Comparison of ENCODE assay signal across 36 cellular contexts in genomic region chr3:107829185-107829584, GRCh38.
"Had no signal": no experiment of that assay in that cellular context is flagged by ENCODE, and none has a peak within 500 bp of the region (broad histone marks: within the 10 kb centered on the region; RNA-seq: fewer than 3 reads in every experiment).

No MANE protein-coding gene starts in this region.

- H3K36me3 ChIP-seq: ascending aorta, cardiac muscle cell had no signal

- H3K4me3 Mint-ChIP-seq: activated B cell treated with CpG ODN at 0.5 μM for 24 hours; activated CD4-positive, alpha-beta memory T cell treated with anti-CD3 and anti-CD28 coated beads, Interleukin-2, amount 10 ng/mL, durations not matched to agents 7 days and 5 days; activated CD4-positive, alpha-beta T cell treated with anti-CD3 and anti-CD28 coated beads, Interleukin-2, amount 10 ng/mL, durations not matched to agents 24 days and 14 days; activated CD8-positive, alpha-beta memory T cell treated with anti-CD3 and anti-CD28 coated beads, Interleukin-2, amount 10 ng/mL, durations not matched to agents 7 days and 5 days; activated CD8-positive, alpha-beta T cell treated with anti-CD3 and anti-CD28 coated beads, Interleukin-2, amount 10 ng/mL, durations not matched to agents 7 days and 5 days; activated naive CD4-positive, alpha-beta T cell treated with anti-CD3 and anti-CD28 coated beads, Interleukin-2, amount 10 ng/mL, durations not matched to agents 7 days and 5 days; activated naive CD4-positive, alpha-beta T cell treated with anti-CD3 and anti-CD28 coated beads, Interleukin-2, amount 50 U/mL, for 24 hours; activated naive CD8-positive, alpha-beta T cell; activated naive CD8-positive, alpha-beta T cell treated with anti-CD3 and anti-CD28 coated beads, Interleukin-2, amount 10 ng/mL, durations not matched to agents 7 days and 5 days; activated naive CD8-positive, alpha-beta T cell treated with anti-CD3 and anti-CD28 coated beads, Interleukin-2, amount 50 U/mL, for 24 hours; activated T-cell treated with anti-CD3 and anti-CD28 coated beads, Interleukin-2, amount 50 U/mL, for 4 hours; brain; central memory CD8-positive, alpha-beta T cell; T-helper 1 cell treated with Interleukin-12 subunit alpha and Interleukin-12 subunit beta and Interleukin-4 antibody, amounts not matched to agents 30 μg/mL and 1 μg/mL, for 36 hours; T-helper 2 cell treated with Interferon-gamma antibody and Interleukin-4, amounts not matched to agents 5 μg/mL and 100 μg/mL, for 36 hours had no signal

- H3K4me1 Mint-ChIP-seq: activated B cell treated with CpG ODN at 0.5 μM for 24 hours; activated CD4-positive, alpha-beta memory T cell treated with anti-CD3 and anti-CD28 coated beads, Interleukin-2, amount 10 ng/mL, durations not matched to agents 7 days and 5 days; activated CD4-positive, alpha-beta T cell treated with anti-CD3 and anti-CD28 coated beads, Interleukin-2, amount 10 ng/mL, durations not matched to agents 24 days and 14 days; activated CD8-positive, alpha-beta memory T cell treated with anti-CD3 and anti-CD28 coated beads, Interleukin-2, amount 10 ng/mL, durations not matched to agents 7 days and 5 days; activated naive CD4-positive, alpha-beta T cell treated with anti-CD3 and anti-CD28 coated beads, Interleukin-2, amount 10 ng/mL, durations not matched to agents 7 days and 5 days; activated naive CD4-positive, alpha-beta T cell treated with anti-CD3 and anti-CD28 coated beads, Interleukin-2, amount 50 U/mL, for 24 hours; activated naive CD8-positive, alpha-beta T cell treated with anti-CD3 and anti-CD28 coated beads, Interleukin-2, amount 10 ng/mL, durations not matched to agents 7 days and 5 days; activated naive CD8-positive, alpha-beta T cell treated with anti-CD3 and anti-CD28 coated beads, Interleukin-2, amount 50 U/mL, for 24 hours; central memory CD8-positive, alpha-beta T cell had no signal

- H3K27ac Mint-ChIP-seq: activated B cell treated with CpG ODN at 0.5 μM for 24 hours; activated CD4-positive, alpha-beta memory T cell treated with anti-CD3 and anti-CD28 coated beads, Interleukin-2, amount 10 ng/mL, durations not matched to agents 7 days and 5 days; activated CD4-positive, alpha-beta T cell treated with anti-CD3 and anti-CD28 coated beads, Interleukin-2, amount 10 ng/mL, durations not matched to agents 24 days and 14 days; activated CD8-positive, alpha-beta memory T cell treated with anti-CD3 and anti-CD28 coated beads, Interleukin-2, amount 10 ng/mL, durations not matched to agents 7 days and 5 days; activated CD8-positive, alpha-beta T cell treated with anti-CD3 and anti-CD28 coated beads, Interleukin-2, amount 10 ng/mL, durations not matched to agents 7 days and 5 days; activated naive CD4-positive, alpha-beta T cell treated with anti-CD3 and anti-CD28 coated beads, Interleukin-2, amount 10 ng/mL, durations not matched to agents 7 days and 5 days; activated naive CD4-positive, alpha-beta T cell treated with anti-CD3 and anti-CD28 coated beads, Interleukin-2, amount 50 U/mL, for 24 hours; activated naive CD8-positive, alpha-beta T cell; activated naive CD8-positive, alpha-beta T cell treated with anti-CD3 and anti-CD28 coated beads, Interleukin-2, amount 10 ng/mL, durations not matched to agents 7 days and 5 days; activated naive CD8-positive, alpha-beta T cell treated with anti-CD3 and anti-CD28 coated beads, Interleukin-2, amount 50 U/mL, for 24 hours; activated T-helper 2 cell treated with anti-CD3 and anti-CD28 coated beads, Interferon-gamma antibody, Interleukin-2, Interleukin-4, amounts not matched to agents 10 μg/mL and 5 μg/mL and 100 μg/mL, durations not matched to agents 14 hours and 24 hours and 36 hours; T-helper 1 cell treated with Interleukin-12 subunit alpha and Interleukin-12 subunit beta and Interleukin-4 antibody, amounts not matched to agents 30 μg/mL and 1 μg/mL, for 36 hours; T-helper 2 cell treated with Interferon-gamma antibody and Interleukin-4, amounts not matched to agents 5 μg/mL and 100 μg/mL, for 36 hours had no signal

- H3K27ac ChIP-seq: ascending aorta, cardiac muscle cell, VCaP had no signal

- H3K4me3 ChIP-seq: ascending aorta, cardiac muscle cell had no signal

- H3K27me3 ChIP-seq: ascending aorta, cardiac muscle cell had no signal

- H3K9me3 Mint-ChIP-seq: activated B cell treated with CpG ODN at 0.5 μM for 24 hours; activated CD4-positive, alpha-beta memory T cell treated with anti-CD3 and anti-CD28 coated beads, Interleukin-2, amount 10 ng/mL, durations not matched to agents 7 days and 5 days; activated CD4-positive, alpha-beta T cell treated with anti-CD3 and anti-CD28 coated beads, Interleukin-2, amount 10 ng/mL, durations not matched to agents 24 days and 14 days; activated naive CD4-positive, alpha-beta T cell treated with anti-CD3 and anti-CD28 coated beads, Interleukin-2, amount 10 ng/mL, durations not matched to agents 7 days and 5 days; activated naive CD4-positive, alpha-beta T cell treated with anti-CD3 and anti-CD28 coated beads, Interleukin-2, amount 50 U/mL, for 24 hours; activated naive CD8-positive, alpha-beta T cell treated with anti-CD3 and anti-CD28 coated beads, Interleukin-2, amount 10 ng/mL, durations not matched to agents 7 days and 5 days; activated naive CD8-positive, alpha-beta T cell treated with anti-CD3 and anti-CD28 coated beads, Interleukin-2, amount 50 U/mL, for 24 hours; activated T-cell treated with anti-CD3 and anti-CD28 coated beads, Interleukin-2, amount 50 U/mL, for 4 hours; activated T-helper 2 cell treated with anti-CD3 and anti-CD28 coated beads, Interferon-gamma antibody, Interleukin-2, Interleukin-4, amounts not matched to agents 10 μg/mL and 5 μg/mL and 100 μg/mL, durations not matched to agents 14 hours and 24 hours and 36 hours; brain; central memory CD8-positive, alpha-beta T cell; T-helper 1 cell treated with Interleukin-12 subunit alpha and Interleukin-12 subunit beta and Interleukin-4 antibody, amounts not matched to agents 30 μg/mL and 1 μg/mL, for 36 hours; T-helper 2 cell treated with Interferon-gamma antibody and Interleukin-4, amounts not matched to agents 5 μg/mL and 100 μg/mL, for 36 hours had no signal

- H3K36me3 Mint-ChIP-seq: activated CD8-positive, alpha-beta memory T cell treated with anti-CD3 and anti-CD28 coated beads, Interleukin-2, amount 10 ng/mL, durations not matched to agents 7 days and 5 days; activated naive CD4-positive, alpha-beta T cell treated with anti-CD3 and anti-CD28 coated beads, Interleukin-2, amount 10 ng/mL, durations not matched to agents 7 days and 5 days; activated naive CD4-positive, alpha-beta T cell treated with anti-CD3 and anti-CD28 coated beads, Interleukin-2, amount 50 U/mL, for 24 hours; activated naive CD8-positive, alpha-beta T cell; activated naive CD8-positive, alpha-beta T cell treated with anti-CD3 and anti-CD28 coated beads, Interleukin-2, amount 10 ng/mL, durations not matched to agents 7 days and 5 days; brain had no signal

- H3K4me1 ChIP-seq: ascending aorta had no signal

- H3K9me3 ChIP-seq: ascending aorta had no signal

- ATAC-seq: activated CD8-positive, alpha-beta memory T cell treated with anti-CD3 and anti-CD28 coated beads, Interleukin-2, amount 10 ng/mL, durations not matched to agents 7 days and 5 days; activated CD8-positive, alpha-beta T cell treated with anti-CD3 and anti-CD28 coated beads, Interleukin-2, amount 10 ng/mL, durations not matched to agents 7 days and 5 days; activated naive CD8-positive, alpha-beta T cell treated with anti-CD3 and anti-CD28 coated beads, Interleukin-2, amount 50 U/mL, for 24 hours; activated T-cell treated with anti-CD3 and anti-CD28 coated beads, Interleukin-2, amount 50 U/mL, for 4 hours had no signal

- DNase-seq: activated B cell treated with CpG ODN at 0.5 μM for 24 hours; activated CD4-positive, alpha-beta memory T cell treated with anti-CD3 and anti-CD28 coated beads, Interleukin-2, amount 10 ng/mL, durations not matched to agents 7 days and 5 days; activated CD4-positive, alpha-beta T cell treated with anti-CD3 and anti-CD28 coated beads for 4 hours; activated CD4-positive, alpha-beta T cell treated with anti-CD3 and anti-CD28 coated beads, Interleukin-2, amount 10 ng/mL, durations not matched to agents 24 days and 14 days; activated CD4-positive, alpha-beta T cell treated with anti-CD3 and anti-CD28 coated beads, Interleukin-2, amount 50 U/mL, for 1 hour; activated CD4-positive, alpha-beta T cell treated with anti-CD3 and anti-CD28 coated beads, Interleukin-2, amount 50 U/mL, for 4 hours; activated CD4-positive, CD25-positive, alpha-beta regulatory T cell treated with anti-CD3 and anti-CD28 coated beads, Interleukin-2, amount 50 U/mL, for 72 hours; activated CD8-positive, alpha-beta memory T cell treated with anti-CD3 and anti-CD28 coated beads for 24 hours; activated CD8-positive, alpha-beta memory T cell treated with anti-CD3 and anti-CD28 coated beads, Interleukin-2, amount 10 ng/mL, durations not matched to agents 7 days and 5 days; activated CD8-positive, alpha-beta memory T cell treated with anti-CD3 and anti-CD28 coated beads, Interleukin-2, amount 50 U/mL, for 48 hours; activated CD8-positive, alpha-beta T cell treated with anti-CD3 and anti-CD28 coated beads, Interleukin-2, amount 10 ng/mL, durations not matched to agents 7 days and 5 days; activated effector memory CD4-positive, alpha-beta T cell treated with Interleukin-2 at 50 U/mL for 16 hours; activated gamma-delta T cell; activated naive CD4-positive, alpha-beta T cell treated with anti-CD3 and anti-CD28 coated beads, Interleukin-2, amount 10 ng/mL, durations not matched to agents 7 days and 5 days; activated naive CD4-positive, alpha-beta T cell treated with Interleukin-2 at 50 U/mL for 16 hours; activated naive CD8-positive, alpha-beta T cell treated with anti-CD3 and anti-CD28 coated beads, Interleukin-2, amount 10 ng/mL, durations not matched to agents 7 days and 5 days; activated naive CD8-positive, alpha-beta T cell treated with anti-CD3 and anti-CD28 coated beads, Interleukin-2, amount 50 U/mL, for 24 hours; activated T-cell treated with anti-CD3 and anti-CD28 coated beads, Interleukin-2, amount 50 U/mL, for 4 hours; amygdala; anterior cingulate cortex; cerebellar nuclear complex; T-helper 1 cell; T-helper 2 cell; T-helper 9 cell had no signal

- FAIRE-seq: bronchial epithelial cell, TTC549 had no signal

- H3K27me3 Mint-ChIP-seq: activated B cell treated with CpG ODN at 0.5 μM for 24 hours; activated CD4-positive, alpha-beta memory T cell treated with anti-CD3 and anti-CD28 coated beads, Interleukin-2, amount 10 ng/mL, durations not matched to agents 7 days and 5 days; activated CD4-positive, alpha-beta T cell treated with anti-CD3 and anti-CD28 coated beads, Interleukin-2, amount 10 ng/mL, durations not matched to agents 24 days and 14 days; activated CD8-positive, alpha-beta memory T cell treated with anti-CD3 and anti-CD28 coated beads, Interleukin-2, amount 10 ng/mL, durations not matched to agents 7 days and 5 days; activated naive CD4-positive, alpha-beta T cell treated with anti-CD3 and anti-CD28 coated beads, Interleukin-2, amount 10 ng/mL, durations not matched to agents 7 days and 5 days; activated naive CD4-positive, alpha-beta T cell treated with anti-CD3 and anti-CD28 coated beads, Interleukin-2, amount 50 U/mL, for 24 hours; activated naive CD8-positive, alpha-beta T cell treated with anti-CD3 and anti-CD28 coated beads, Interleukin-2, amount 10 ng/mL, durations not matched to agents 7 days and 5 days; activated naive CD8-positive, alpha-beta T cell treated with anti-CD3 and anti-CD28 coated beads, Interleukin-2, amount 50 U/mL, for 24 hours; brain; central memory CD8-positive, alpha-beta T cell had no signal
